In genomic region chr2:111533541-111534289, GRCh38 we compare ENCODE assay signal across 8 cellular contexts.
DNase-seq lines count a peak whose midpoint lies in the region; ATAC-seq and TF ChIP-seq lines count a peak whose summit lies in the region.
"Not testable (repeated sequence)": the region's sequence is repeated elsewhere in the genome, so short reads cannot be mapped to it uniquely, and the experiment has no call there.

No MANE protein-coding gene starts in this region.

- peak overlapping the region in 1 of 2 experiments; percentile 7 for H2BK12ac ChIP-seq in mesenchymal stem cell (ENCODE audit: low read length in 2 of 2)

- H2BK5ac ChIP-seq in mesenchymal stem cell (ENCODE audit: low read depth, low read length, poor library complexity, severe bottlenecking) = not testable (repeated sequence)

- not testable (repeated sequence) for H3K4me3 ChIP-seq in AG10803 (ENCODE audit: low read length); fibroblast of the aortic adventitia (ENCODE audit: low read depth, low read length)
- H3K4me3 ChIP-seq in mesenchymal stem cell (ENCODE audit: insufficient read depth in 1 of 2, low read depth in 1 of 2, low read length in 2 of 2) = peak overlapping the region in 1 of 2 experiments; percentile 3

- not testable (repeated sequence) for H3K9me3 Mint-ChIP-seq in HFFc6; activated T-helper 17 cell treated with anti-CD3 and anti-CD28 coated beads, Interleukin-2, amount 50 U/mL, for 72 hours; central memory CD8-positive, alpha-beta T cell; stimulated activated memory B cell treated with anti-CD40 and anti-IgM and Interleukin-4, amounts not matched to agents 10 μg/mL and 1 μg/mL and 100 μg/mL, for 72 hours

- not testable (repeated sequence) for H3K4me2 ChIP-seq in mesenchymal stem cell (ENCODE audit: low read length, poor library complexity, severe bottlenecking)

- not testable (repeated sequence) for H3K27me3 Mint-ChIP-seq in HFFc6 (ENCODE audit: insufficient read depth); activated T-helper 17 cell treated with anti-CD3 and anti-CD28 coated beads, Interleukin-2, amount 50 U/mL, for 72 hours; central memory CD8-positive, alpha-beta T cell; stimulated activated memory B cell treated with anti-CD40 and anti-IgM and Interleukin-4, amounts not matched to agents 10 μg/mL and 1 μg/mL and 100 μg/mL, for 72 hours

- H3K36me3 ChIP-seq in mesenchymal stem cell (ENCODE audit: control insufficient read depth in 1 of 2, insufficient read depth in 2 of 2, low read depth in 1 of 2, low read length in 2 of 2) = not testable (repeated sequence)

- H3K4ac ChIP-seq in mesenchymal stem cell (ENCODE audit: low read depth in 1 of 2, low read length in 2 of 2) = not testable (repeated sequence)

- H4K8ac ChIP-seq in mesenchymal stem cell (ENCODE audit: low read length) = peak overlapping the region; percentile 27

- H2BK120ac ChIP-seq in mesenchymal stem cell (ENCODE audit: low read depth, low read length) = peak overlapping the region; percentile 15

- not testable (repeated sequence) for H3K23ac ChIP-seq in mesenchymal stem cell (ENCODE audit: low read length in 2 of 2)

- not testable (repeated sequence) for H3K14ac ChIP-seq in mesenchymal stem cell (ENCODE audit: low read length in 2 of 2)

- H4K91ac ChIP-seq in mesenchymal stem cell (ENCODE audit: low read length) = not testable (repeated sequence)

- H3K18ac ChIP-seq in mesenchymal stem cell (ENCODE audit: low read depth in 1 of 2, low read length in 2 of 2) = peak overlapping the region; percentile 14 to 16

- peaks cover 43% of the 10 kb centered on the region for H3K4me1 Mint-ChIP-seq in HFFc6 (ENCODE audit: low read depth)
- peaks cover 28% of the 10 kb centered on the region for H3K4me1 Mint-ChIP-seq in activated T-helper 17 cell treated with anti-CD3 and anti-CD28 coated beads, Interleukin-2, amount 50 U/mL, for 72 hours
- peaks cover 19% of the 10 kb centered on the region for H3K4me1 Mint-ChIP-seq in central memory CD8-positive, alpha-beta T cell
- peaks cover 20% of the 10 kb centered on the region for H3K4me1 Mint-ChIP-seq in stimulated activated memory B cell treated with anti-CD40 and anti-IgM and Interleukin-4, amounts not matched to agents 10 μg/mL and 1 μg/mL and 100 μg/mL, for 72 hours

- not testable (repeated sequence) for H2AK5ac ChIP-seq in mesenchymal stem cell (ENCODE audit: low read length, severe bottlenecking)

- not testable (repeated sequence) for H3K9me3 ChIP-seq in mesenchymal stem cell (ENCODE audit: control insufficient read depth, low read length)

- ATAC-seq in SK-N-SH treated with all-trans-retinoic acid at 6 μM for 48 hours = peak; percentile 70
- peak; percentile 76 for ATAC-seq in activated T-helper 17 cell treated with anti-CD3 and anti-CD28 coated beads, Interleukin-2, amount 50 U/mL, for 72 hours (replicated peaks)
- ATAC-seq in central memory CD8-positive, alpha-beta T cell (replicated peaks; ENCODE audit: extremely low read depth, poor library complexity, severe bottlenecking) = peak; percentile 44
- peak; percentile 60 for ATAC-seq in stimulated activated memory B cell treated with anti-CD40 and anti-IgM and Interleukin-4, amounts not matched to agents 10 μg/mL and 1 μg/mL and 100 μg/mL, for 72 hours

- peaks cover 11% of the 10 kb centered on the region for H3K4me1 ChIP-seq in mesenchymal stem cell (ENCODE audit: control insufficient read depth, insufficient read depth, low read depth, low read length)

- WGBS in mesenchymal stem cell = 70% methylated on average over 4 of the region's 8 CpGs

- peak overlapping the region; percentile 82 for H3K4me3 Mint-ChIP-seq in HFFc6
- peak overlapping the region; percentile 80 for H3K4me3 Mint-ChIP-seq in activated T-helper 17 cell treated with anti-CD3 and anti-CD28 coated beads, Interleukin-2, amount 50 U/mL, for 72 hours
- peak overlapping the region; percentile 23 for H3K4me3 Mint-ChIP-seq in central memory CD8-positive, alpha-beta T cell
- not testable (repeated sequence) for H3K4me3 Mint-ChIP-seq in stimulated activated memory B cell treated with anti-CD40 and anti-IgM and Interleukin-4, amounts not matched to agents 10 μg/mL and 1 μg/mL and 100 μg/mL, for 72 hours

- H3K27ac Mint-ChIP-seq in HFFc6 = peak overlapping the region; percentile 83
- H3K27ac Mint-ChIP-seq in activated T-helper 17 cell treated with anti-CD3 and anti-CD28 coated beads, Interleukin-2, amount 50 U/mL, for 72 hours = peak overlapping the region; percentile 89
- H3K27ac Mint-ChIP-seq in central memory CD8-positive, alpha-beta T cell (ENCODE audit: low read depth) = peak overlapping the region; percentile 30
- not testable (repeated sequence) for H3K27ac Mint-ChIP-seq in stimulated activated memory B cell treated with anti-CD40 and anti-IgM and Interleukin-4, amounts not matched to agents 10 μg/mL and 1 μg/mL and 100 μg/mL, for 72 hours

- DNase-seq in AG10803 (ENCODE audit: low read depth) (peak; percentile 30), HFFc6 (peak; percentile 37), fibroblast of the aortic adventitia (ENCODE audit: low read depth) (peak; percentile 54), mesenchymal stem cell (peak; percentile 28)
- not testable (repeated sequence) for DNase-seq in central memory CD8-positive, alpha-beta T cell (ENCODE audit: low spot score in 2 of 2)

- not testable (repeated sequence) for H3K27me3 ChIP-seq in mesenchymal stem cell (ENCODE audit: control insufficient read depth in 1 of 2, insufficient read depth in 1 of 2, low read length in 2 of 2)

- H3K36me3 Mint-ChIP-seq in HFFc6 (ENCODE audit: low read depth); activated T-helper 17 cell treated with anti-CD3 and anti-CD28 coated beads, Interleukin-2, amount 50 U/mL, for 72 hours (ENCODE audit: low read depth); central memory CD8-positive, alpha-beta T cell (ENCODE audit: insufficient read depth); stimulated activated memory B cell treated with anti-CD40 and anti-IgM and Interleukin-4, amounts not matched to agents 10 μg/mL and 1 μg/mL and 100 μg/mL, for 72 hours: not testable (repeated sequence)

- not testable (repeated sequence) for TF ChIP-seq CTCF in AG10803 (conservative IDR thresholded peaks at IDR 0.05; ENCODE audit: low read length); HFFc6 (IDR thresholded peaks at IDR 0.05); fibroblast of the aortic adventitia (IDR thresholded peaks at IDR 0.05; ENCODE audit: insufficient read depth, low read length)

- not testable (repeated sequence) for H2BK15ac ChIP-seq in mesenchymal stem cell (ENCODE audit: low read depth, poor library complexity, severe bottlenecking)

- H3K79me1 ChIP-seq in mesenchymal stem cell (replicated peaks; ENCODE audit: low read length, poor library complexity, severe bottlenecking) = not testable (repeated sequence)

- not testable (repeated sequence) for H2AFZ ChIP-seq in mesenchymal stem cell (ENCODE audit: low read depth, low read length)

- peak overlapping the region; percentile 54 for H3K9ac ChIP-seq in mesenchymal stem cell (ENCODE audit: low read length)

- peak overlapping the region; percentile 15 for H3K27ac ChIP-seq in mesenchymal stem cell (ENCODE audit: low read length, poor library complexity, severe bottlenecking)
